25 cellular contexts compared by ENCODE assay signal in genomic region chr10:79312601-79313187, GRCh38. TPM values are rescaled to one million over a fixed set of nuclear protein-coding genes. Genes with fewer than 3 reads are reported as not detected.
DNase-seq lines count a peak whose midpoint lies in the region; ATAC-seq, FAIRE-seq and TF ChIP-seq lines count a peak whose summit lies in the region.
"Had no signal": no experiment of that assay in that cellular context is flagged by ENCODE, and none has a peak within 500 bp of the region (broad histone marks: within the 10 kb centered on the region; RNA-seq: fewer than 3 reads in every experiment).

No MANE protein-coding gene starts in this region.

- WGBS in right cardiac atrium = 88% methylated on average over 22 of the region's 22 CpGs

- no peaks in the 10 kb centered on the region for H3K27me3 ChIP-seq in right cardiac atrium (ENCODE audit: control insufficient read depth, insufficient read depth)
- H3K27me3 ChIP-seq in bronchial epithelial cell (ENCODE audit: control insufficient read depth, insufficient read depth, low read length) = no peaks in the 10 kb centered on the region
- H3K27me3 ChIP-seq: Peyer's patch, upper lobe of right lung had no signal

- FAIRE-seq in bronchial epithelial cell (lab: Jason Lieb, UNC) = peak; percentile 7

- H3K36me3 ChIP-seq in bronchial epithelial cell (ENCODE audit: control insufficient read depth, insufficient read depth, low read length) = peaks cover 32% of the 10 kb centered on the region
- H3K36me3 ChIP-seq in mucosa of descending colon (ENCODE audit: low read depth) = no peaks in the 10 kb centered on the region

- H3K4me1 ChIP-seq in right cardiac atrium (ENCODE audit: control insufficient read depth, insufficient read depth, low read length) (peaks cover 6% of the 10 kb centered on the region), mucosa of descending colon (ENCODE audit: low read depth) (peaks cover 16% of the 10 kb centered on the region)
- H3K4me1 ChIP-seq: prostate gland had no signal

- no peak for TF ChIP-seq CTCF in bronchial epithelial cell (IDR thresholded peaks at IDR 0.05; ENCODE audit: insufficient read depth, low read length, severe bottlenecking)
- TF ChIP-seq CTCF in mucosa of descending colon (IDR thresholded peaks at IDR 0.05) = no peak
- no peak for TF ChIP-seq CTCF in coronary artery (IDR thresholded peaks at IDR 0.05)

- no peaks in the 10 kb centered on the region for H3K9me3 ChIP-seq in right cardiac atrium (ENCODE audit: control insufficient read depth, low read length)
- no peaks in the 10 kb centered on the region for H3K9me3 ChIP-seq in mucosa of descending colon
- H3K9me3 ChIP-seq: Peyer's patch, prostate gland, upper lobe of right lung had no signal

- no peak overlapping the region for H3K4me3 ChIP-seq in right cardiac atrium (ENCODE audit: low read length)
- H3K4me3 ChIP-seq in bronchial epithelial cell (ENCODE audit: low read depth, low read length) = no peak overlapping the region
- H3K4me3 ChIP-seq in mucosa of descending colon = no peak overlapping the region
- no peak overlapping the region for H3K4me3 ChIP-seq in coronary artery
- H3K4me3 ChIP-seq: lung, Peyer's patch, prostate gland, upper lobe of right lung had no signal

- peak in 2 of 3 donors; percentile 14 to 42 for DNase-seq in right cardiac atrium
- DNase-seq in cardiac septum (ENCODE audit: low spot score) = no peak
- no peak for DNase-seq in bronchial epithelial cell (ENCODE audit: low read depth)
- DNase-seq in mucosa of descending colon = peak in 2 of 3 donors; percentile 21 to 37
- no peak for DNase-seq in 8988T
- DNase-seq in activated CD4-positive, alpha-beta T cell treated with anti-CD3 and anti-CD28 coated beads for 48 hours = no peak
- no peak for DNase-seq in coronary artery (ENCODE audit: low spot score)
- DNase-seq: activated CD4-positive, alpha-beta T cell treated with anti-CD3 and anti-CD28 coated beads for 1 hour; activated CD8-positive, alpha-beta T cell treated with anti-CD3 and anti-CD28 coated beads for 36 hours; activated effector memory CD4-positive, alpha-beta T cell treated with Interleukin-2 at 50 U/mL for 16 hours; activated naive CD8-positive, alpha-beta T cell treated with anti-CD3 and anti-CD28 coated beads, Interleukin-2, amount 10 ng/mL, durations not matched to agents 7 days and 5 days; activated T-cell treated with anti-CD3 and anti-CD28 coated beads for 4 hours; Calu3; DND-41; effector CD8-positive, alpha-beta T cell; HCEC 1CT; islet precursor cell; NCI-H1092 treated with DMSO at 0.1 percent for 48 hours; NCI-H2029; NCI-H526 treated with DMSO at 0.1 percent for 48 hours; Peyer's patch; upper lobe of right lung had no signal

- H3K27ac ChIP-seq in right cardiac atrium (ENCODE audit: low read length) (no peak overlapping the region), coronary artery (no peak overlapping the region)
- H3K27ac ChIP-seq: epithelial cell of prostate, prostate gland, upper lobe of right lung had no signal

- no peak for ATAC-seq in right cardiac atrium
- no peak for ATAC-seq in mucosa of descending colon
- ATAC-seq: activated CD8-positive, alpha-beta T cell treated with anti-CD3 and anti-CD28 coated beads for 36 hours; upper lobe of right lung had no signal

- intact Hi-C loops in right cardiac atrium (cut with DNase I) (no loop called here), cardiac septum (cut with DNase I) (no loop called here), mucosa of descending colon (cut with DNase I, micrococcal nuclease) (no loop called here)

RNA-seq across cellular contexts. Expression of gene PPIF, which starts 34.6 kb away (rescaled TPM):
- total RNA-seq in right cardiac atrium = 100 to 1,000 TPM in 3 of 4 donors, 10 to 100 TPM in 1; 91.8 to 121 (median 110) TPM
- 97.7 TPM for polyA plus RNA-seq in right cardiac atrium
- total RNA-seq in cardiac septum = 115 TPM
- 19.5 and 27.1 TPM in 2 replicates for total RNA-seq in bronchial epithelial cell
- total RNA-seq in mucosa of descending colon = 10 to 100 TPM; 54.6 to 88.5 (median 77.3) TPM

Comparison
In these comparisons a context has a peak if more than half of its experiments do, and no peak if none do; other contexts are left out.
1. DNase-seq: peak in right cardiac atrium (2 of 3) and mucosa of descending colon (2 of 3); none in cardiac septum (single experiment), bronchial epithelial cell (single experiment), 8988T (single experiment), activated CD4-positive, alpha-beta T cell treated with anti-CD3 and anti-CD28 coated beads for 48 hours (single experiment) and coronary artery (single experiment).